In the genomic region with DNA sequence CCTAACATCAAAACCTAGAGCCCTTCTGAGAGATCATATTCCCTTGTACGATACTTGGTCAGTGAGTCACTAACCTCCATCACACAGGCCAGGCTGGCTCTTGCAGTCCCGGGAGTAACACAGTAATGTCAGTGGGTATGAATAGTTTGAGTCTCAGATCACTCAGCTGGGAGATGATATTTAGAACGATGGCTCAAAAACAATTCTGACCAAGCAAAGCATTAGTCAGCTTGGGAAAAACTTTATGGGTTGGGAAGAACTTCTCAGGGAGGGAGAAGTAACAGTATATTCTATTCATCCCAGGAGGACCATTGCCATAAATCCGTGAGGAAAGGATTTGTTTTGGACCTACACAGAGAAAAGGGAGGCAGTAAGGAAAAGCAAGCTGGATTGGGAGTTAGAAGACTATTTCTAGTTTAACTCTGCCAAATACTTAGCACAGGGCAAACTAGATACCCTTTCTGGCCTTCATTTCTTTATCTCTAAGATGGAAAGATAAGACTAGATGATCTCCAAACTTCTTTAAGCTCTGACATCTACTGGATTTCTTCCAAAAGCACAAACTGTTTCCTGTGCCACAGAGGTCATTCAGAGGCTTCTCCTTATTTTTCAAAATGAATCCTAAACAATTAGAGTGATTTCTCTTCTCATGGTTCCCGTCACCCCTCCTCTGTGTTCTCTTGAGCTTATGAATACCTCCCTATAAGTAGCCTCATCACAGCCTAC, we compare ENCODE assay signal across 8 cellular contexts.
DNase-seq lines count a peak whose midpoint lies in the region; ATAC-seq, FAIRE-seq and TF ChIP-seq lines count a peak whose summit lies in the region.

No MANE protein-coding gene starts in this region.

- peak; percentile 60 for FAIRE-seq in bronchial epithelial cell (lab: Jason Lieb, UNC)

- DNase-seq in AG20443 (ENCODE audit: low spot score) (peak; percentile 88), bronchial epithelial cell (ENCODE audit: low read depth) (peak; percentile 99), myocyte (ENCODE audit: low read depth) (peak; percentile 96), DMS79 (lab: John Stamatoyannopoulos, UW) (no peak)

- TF ChIP-seq RAD21 in Ishikawa (IDR thresholded peaks at IDR 0.05; ENCODE audit: low read depth), result no peak

- 0 out of 2 replicates have a peak, but pooled peaks have one; percentile 20 for TF ChIP-seq EP300 in Ishikawa (IDR thresholded peaks at IDR 0.05; ENCODE audit: borderline replicate concordance)

- no peaks in the 10 kb centered on the region for H3K27me3 ChIP-seq in bronchial epithelial cell (ENCODE audit: control insufficient read depth, insufficient read depth, low read length)

- H3K36me3 ChIP-seq in bronchial epithelial cell (ENCODE audit: control insufficient read depth, insufficient read depth, low read length), result no peaks in the 10 kb centered on the region

- no peak overlapping the region for H3K4me3 ChIP-seq in bronchial epithelial cell (ENCODE audit: low read depth, low read length)

- no peak for ATAC-seq in GM21737 (IDR thresholded peaks at IDR 0.05; ENCODE audit: unreplicated experiment)
- no peak for ATAC-seq in HG02623 (IDR thresholded peaks at IDR 0.05; ENCODE audit: unreplicated experiment)
- ATAC-seq in HG03108 (IDR thresholded peaks at IDR 0.05; ENCODE audit: unreplicated experiment), result no peak

- TF ChIP-seq CTCF in bronchial epithelial cell (IDR thresholded peaks at IDR 0.05; ENCODE audit: insufficient read depth, low read length, severe bottlenecking), result no peak

TF ChIP-seq in Ishikawa, 13 proteins besides CTCF, POLR2A, EP300 and RAD21:
- no peak for TF ChIP-seq TCF12 (IDR thresholded peaks at IDR 0.05; ENCODE audit: low read depth)
- TF ChIP-seq TEAD4 (IDR thresholded peaks at IDR 0.05), result 0 out of 2 replicates have a peak, but pooled peaks have one; percentile 31
